Comparison of ENCODE assay signal across 23 cellular contexts in genomic region chr12:72018036-72018435, GRCh38.
"Had no signal": no experiment of that assay in that cellular context is flagged by ENCODE, and none has a peak within 500 bp of the region (broad histone marks: within the 10 kb centered on the region; RNA-seq: fewer than 3 reads in every experiment).

No MANE protein-coding gene starts in this region.

- H3K27ac ChIP-seq: breast epithelium, SJSA1 had no signal

- H3K4me3 ChIP-seq: breast epithelium, SJSA1 had no signal

- H3K36me3 Mint-ChIP-seq: activated CD8-positive, alpha-beta memory T cell treated with anti-CD3 and anti-CD28 coated beads, Interleukin-2, amount 10 ng/mL, durations not matched to agents 7 days and 5 days; activated naive CD4-positive, alpha-beta T cell treated with anti-CD3 and anti-CD28 coated beads, Interleukin-2, amount 50 U/mL, for 24 hours had no signal

- H3K4me1 ChIP-seq: breast epithelium, SJSA1 had no signal

- H3K4me3 Mint-ChIP-seq: activated CD4-positive, alpha-beta T cell treated with anti-CD3 and anti-CD28 coated beads, Interleukin-2, amount 10 ng/mL, durations not matched to agents 24 days and 14 days; activated CD8-positive, alpha-beta memory T cell treated with anti-CD3 and anti-CD28 coated beads, Interleukin-2, amount 10 ng/mL, durations not matched to agents 7 days and 5 days; activated naive CD4-positive, alpha-beta T cell treated with anti-CD3 and anti-CD28 coated beads, Interleukin-2, amount 50 U/mL, for 24 hours; activated T-cell treated with anti-CD3 and anti-CD28 coated beads, Interleukin-2, amount 50 U/mL, for 24 hours; activated T-helper 1 cell treated with anti-CD3 and anti-CD28 coated beads, Interleukin-12 subunit alpha, Interleukin-12 subunit beta, Interleukin-2, Interleukin-4 antibody, amounts not matched to agents 30 ng/mL and 10 ng/mL and 1 ng/mL, durations not matched to agents 14 hours and 24 hours and 36 hours; T-helper 1 cell treated with Interleukin-12 subunit alpha and Interleukin-12 subunit beta and Interleukin-4 antibody, amounts not matched to agents 30 μg/mL and 1 μg/mL, for 36 hours had no signal

- H3K4me1 Mint-ChIP-seq: activated CD4-positive, alpha-beta T cell treated with anti-CD3 and anti-CD28 coated beads, Interleukin-2, amount 10 ng/mL, durations not matched to agents 24 days and 14 days; activated CD8-positive, alpha-beta memory T cell treated with anti-CD3 and anti-CD28 coated beads, Interleukin-2, amount 10 ng/mL, durations not matched to agents 7 days and 5 days; activated naive CD4-positive, alpha-beta T cell treated with anti-CD3 and anti-CD28 coated beads, Interleukin-2, amount 50 U/mL, for 24 hours had no signal

- H3K27ac Mint-ChIP-seq: activated CD4-positive, alpha-beta T cell treated with anti-CD3 and anti-CD28 coated beads, Interleukin-2, amount 10 ng/mL, durations not matched to agents 24 days and 14 days; activated CD8-positive, alpha-beta memory T cell treated with anti-CD3 and anti-CD28 coated beads, Interleukin-2, amount 10 ng/mL, durations not matched to agents 7 days and 5 days; activated naive CD4-positive, alpha-beta T cell treated with anti-CD3 and anti-CD28 coated beads, Interleukin-2, amount 50 U/mL, for 24 hours; activated T-cell treated with anti-CD3 and anti-CD28 coated beads, Interleukin-2, amount 50 U/mL, for 24 hours; activated T-helper 1 cell treated with anti-CD3 and anti-CD28 coated beads, Interleukin-12 subunit alpha, Interleukin-12 subunit beta, Interleukin-2, Interleukin-4 antibody, amounts not matched to agents 30 ng/mL and 10 ng/mL and 1 ng/mL, durations not matched to agents 14 hours and 24 hours and 36 hours; T-helper 1 cell treated with Interleukin-12 subunit alpha and Interleukin-12 subunit beta and Interleukin-4 antibody, amounts not matched to agents 30 μg/mL and 1 μg/mL, for 36 hours had no signal

- H3K9me3 ChIP-seq: breast epithelium, SJSA1 had no signal

- H3K9me3 Mint-ChIP-seq: activated CD4-positive, alpha-beta T cell treated with anti-CD3 and anti-CD28 coated beads, Interleukin-2, amount 10 ng/mL, durations not matched to agents 24 days and 14 days; activated naive CD4-positive, alpha-beta T cell treated with anti-CD3 and anti-CD28 coated beads, Interleukin-2, amount 50 U/mL, for 24 hours; activated T-cell treated with anti-CD3 and anti-CD28 coated beads, Interleukin-2, amount 50 U/mL, for 24 hours; activated T-helper 1 cell treated with anti-CD3 and anti-CD28 coated beads, Interleukin-12 subunit alpha, Interleukin-12 subunit beta, Interleukin-2, Interleukin-4 antibody, amounts not matched to agents 30 ng/mL and 10 ng/mL and 1 ng/mL, durations not matched to agents 14 hours and 24 hours and 36 hours; T-helper 1 cell treated with Interleukin-12 subunit alpha and Interleukin-12 subunit beta and Interleukin-4 antibody, amounts not matched to agents 30 μg/mL and 1 μg/mL, for 36 hours had no signal

- H3K27me3 ChIP-seq: breast epithelium, SJSA1 had no signal

- DNase-seq: activated CD4-positive, alpha-beta T cell treated with anti-CD3 and anti-CD28 coated beads, Interleukin-2, amount 10 ng/mL, durations not matched to agents 24 days and 14 days; activated CD4-positive, alpha-beta T cell treated with anti-CD3 and anti-CD28 coated beads, Interleukin-2, amount 50 U/mL, for 48 hours; activated CD4-positive, CD25-positive, alpha-beta regulatory T cell treated with anti-CD3 and anti-CD28 coated beads, Interleukin-2, amount 50 U/mL, for 72 hours; activated CD8-positive, alpha-beta memory T cell treated with anti-CD3 and anti-CD28 coated beads, Interleukin-2, amount 10 ng/mL, durations not matched to agents 7 days and 5 days; activated effector memory CD4-positive, alpha-beta T cell treated with Interleukin-2 at 50 U/mL for 16 hours; activated naive CD4-positive, alpha-beta T cell; activated T-cell treated with anti-CD3 and anti-CD28 coated beads, Interleukin-2, amount 50 U/mL, for 24 hours; aorta; KG1; NCI-H1048; NCI-H1417 treated with DMSO at 0.1 percent for 48 hours; NCI-H1694; NCI-H2029 treated with DMSO at 0.1 percent for 48 hours; NCI-H226; NCI-H510A; NCI-H526 treated with DMSO at 0.1 percent for 48 hours; PC-3; SHP77 had no signal

- H3K36me3 ChIP-seq: breast epithelium, SJSA1 had no signal
